Comparison of ENCODE assay signal across 19 cellular contexts in genomic region chr12:13130981-13131380, GRCh38. TPM values are rescaled to one million over a fixed set of nuclear protein-coding genes. Genes with fewer than 3 reads are reported as not detected.
DNase-seq lines count a peak whose midpoint lies in the region; ATAC-seq and TF ChIP-seq lines count a peak whose summit lies in the region.
"Had no signal": no experiment of that assay in that cellular context is flagged by ENCODE, and none has a peak within 500 bp of the region (broad histone marks: within the 10 kb centered on the region; RNA-seq: fewer than 3 reads in every experiment).

No MANE protein-coding gene starts in this region.

- H3K36me3 Mint-ChIP-seq in endothelial cell (ENCODE audit: low read depth, unreplicated experiment), result no peaks in the 10 kb centered on the region
- no peaks in the 10 kb centered on the region for H3K36me3 Mint-ChIP-seq in stimulated activated memory B cell treated with anti-CD40 and anti-IgM and Interleukin-4, amounts not matched to agents 10 μg/mL and 1 μg/mL and 100 μg/mL, for 72 hours

- CTCF ChIA-PET in mammary epithelial cell (lab: Charles Lee; ENCODE audit: low non-redundant PET), result no interaction called here

- H3K9me3 ChIP-seq in mammary epithelial cell (replicated peaks; ENCODE audit: insufficient read depth, low read length) (no peaks in the 10 kb centered on the region), breast epithelium (no peaks in the 10 kb centered on the region), osteoblast (ENCODE audit: low read depth, low read length) (no peaks in the 10 kb centered on the region)

- H2AFZ ChIP-seq in mammary epithelial cell (ENCODE audit: low read depth, low read length), result peak overlapping the region; percentile 62
- no peak overlapping the region for H2AFZ ChIP-seq in osteoblast (ENCODE audit: low read length)
- H2AFZ ChIP-seq: GM23338 had no signal

- ATAC-seq in GM21723 (IDR thresholded peaks at IDR 0.05; ENCODE audit: unreplicated experiment), result no peak
- ATAC-seq in stimulated activated memory B cell treated with anti-CD40 and anti-IgM and Interleukin-4, amounts not matched to agents 10 μg/mL and 1 μg/mL and 100 μg/mL, for 72 hours, result no peak
- ATAC-seq: GM23338, K562 had no signal

- H4K20me1 ChIP-seq in mammary epithelial cell (ENCODE audit: insufficient read depth, low read length) (no peaks in the 10 kb centered on the region), osteoblast (ENCODE audit: insufficient read depth, low read length) (no peaks in the 10 kb centered on the region)

- H3K4me1 Mint-ChIP-seq in endothelial cell (ENCODE audit: unreplicated experiment), result peaks cover 11% of the 10 kb centered on the region
- H3K4me1 Mint-ChIP-seq in stimulated activated memory B cell treated with anti-CD40 and anti-IgM and Interleukin-4, amounts not matched to agents 10 μg/mL and 1 μg/mL and 100 μg/mL, for 72 hours, result no peaks in the 10 kb centered on the region

- DNase-seq in mammary epithelial cell (no peak), breast epithelium (ENCODE audit: low spot score in 2 of 2) (no peak), endothelial cell (ENCODE audit: low spot score) (no peak), osteoblast (ENCODE audit: insufficient read length, low spot score, missing footprints) (no peak), GM19240 (ENCODE audit: insufficient read length, low spot score) (no peak), NCI-H2196 (lab: John Stamatoyannopoulos, UW; ENCODE audit: unreplicated experiment) (no peak)
- DNase-seq: DMS153, NCI-H1092 treated with DMSO at 0.1 percent for 48 hours, NCI-H1694, NCI-H446, NCI-H748 treated with DMSO at 0.1 percent for 48 hours had no signal

- WGBS in mammary epithelial cell (ENCODE audit: low coverage, missing lambda C conversion rate), result 23% methylated on average over 3 of the region's 3 CpGs

- H3K36me3 ChIP-seq in mammary epithelial cell (ENCODE audit: insufficient read depth, low read length), result no peaks in the 10 kb centered on the region
- H3K36me3 ChIP-seq in breast epithelium, result no peaks in the 10 kb centered on the region
- H3K36me3 ChIP-seq in osteoblast (ENCODE audit: insufficient read depth, low read length), result no peaks in the 10 kb centered on the region

- H3K4me1 ChIP-seq in mammary epithelial cell (ENCODE audit: insufficient read depth, low read length), result peaks cover 38% of the 10 kb centered on the region
- peaks cover 0 to 2% of the 10 kb centered on the region in 2 donors for H3K4me1 ChIP-seq in breast epithelium
- H3K4me1 ChIP-seq in osteoblast (ENCODE audit: insufficient read depth, low read length), result peaks cover 12% of the 10 kb centered on the region

- no peak overlapping the region for H3K9ac ChIP-seq in mammary epithelial cell (ENCODE audit: insufficient read depth, low read length)

- no peaks in the 10 kb centered on the region for H3K27me3 ChIP-seq in mammary epithelial cell (ENCODE audit: insufficient read depth, low read length)
- H3K27me3 ChIP-seq in breast epithelium, result no peaks in the 10 kb centered on the region
- no peaks in the 10 kb centered on the region for H3K27me3 ChIP-seq in osteoblast (ENCODE audit: insufficient read depth, low read length)

- dilution Hi-C loops in mammary epithelial cell (cut with HindIII; ENCODE audit: low sequenced_read_pairs), result no loop called here

- intact Hi-C loops in mammary epithelial cell (cut with micrococcal nuclease) (no loop called here), breast epithelium (cut with DNase I; ENCODE audit: low total_unique reads) (no loop called here)

- no peaks in the 10 kb centered on the region for H3K9me3 Mint-ChIP-seq in endothelial cell (ENCODE audit: unreplicated experiment)
- H3K9me3 Mint-ChIP-seq in stimulated activated memory B cell treated with anti-CD40 and anti-IgM and Interleukin-4, amounts not matched to agents 10 μg/mL and 1 μg/mL and 100 μg/mL, for 72 hours, result no peaks in the 10 kb centered on the region
- H3K9me3 Mint-ChIP-seq: GM23338 had no signal

- H3K4me2 ChIP-seq in mammary epithelial cell (ENCODE audit: insufficient read depth, low read depth, low read length) (peak overlapping the region; percentile 49), osteoblast (ENCODE audit: insufficient read depth, low read length) (peak overlapping the region; percentile 42)
- H3K4me2 ChIP-seq: GM23338 had no signal

- H3K27me3 Mint-ChIP-seq in endothelial cell (ENCODE audit: unreplicated experiment), result no peaks in the 10 kb centered on the region
- H3K27me3 Mint-ChIP-seq in stimulated activated memory B cell treated with anti-CD40 and anti-IgM and Interleukin-4, amounts not matched to agents 10 μg/mL and 1 μg/mL and 100 μg/mL, for 72 hours, result peaks cover 16% of the 10 kb centered on the region

- TF ChIP-seq CTCF in mammary epithelial cell (conservative IDR thresholded peaks at IDR 0.05 in 1 of 2, IDR thresholded peaks at IDR 0.05 in 1 of 2; ENCODE audit: extremely low read depth in 1 of 2, insufficient read depth in 1 of 2, low read depth in 1 of 2, low read length in 2 of 2) (no peak), breast epithelium (IDR thresholded peaks at IDR 0.05) (no peak), endothelial cell (IDR thresholded peaks at IDR 0.05; ENCODE audit: unreplicated experiment) (no peak), osteoblast (IDR thresholded peaks at IDR 0.05; ENCODE audit: extremely low read depth, low read depth, low read length) (no peak)

- no peak overlapping the region for H3K4me3 Mint-ChIP-seq in endothelial cell (ENCODE audit: unreplicated experiment)
- no peak overlapping the region for H3K4me3 Mint-ChIP-seq in stimulated activated memory B cell treated with anti-CD40 and anti-IgM and Interleukin-4, amounts not matched to agents 10 μg/mL and 1 μg/mL and 100 μg/mL, for 72 hours
- H3K4me3 Mint-ChIP-seq: GM23338 had no signal

- H3K79me2 ChIP-seq in mammary epithelial cell (ENCODE audit: insufficient read depth, low read length), result no peaks in the 10 kb centered on the region
- no peaks in the 10 kb centered on the region for H3K79me2 ChIP-seq in osteoblast (ENCODE audit: insufficient read depth, low read length)

- H3K4me3 ChIP-seq in mammary epithelial cell (replicated peaks in 1 of 3; ENCODE audit: insufficient read depth in 1 of 3, low read depth in 2 of 3, low read length in 3 of 3) (no peak overlapping the region), breast epithelium (no peak overlapping the region), osteoblast (ENCODE audit: insufficient read depth, low read length) (no peak overlapping the region)
- H3K4me3 ChIP-seq: GM23338, K562 had no signal

- H3K27ac ChIP-seq in mammary epithelial cell (ENCODE audit: insufficient read depth, low read depth, low read length), result no peak overlapping the region
- H3K27ac ChIP-seq in breast epithelium, result no peak overlapping the region
- no peak overlapping the region for H3K27ac ChIP-seq in osteoblast (ENCODE audit: low read depth, low read length)
- H3K27ac ChIP-seq: 22Rv1, C4-2B, HL-60 had no signal

- H3K27ac Mint-ChIP-seq in endothelial cell (ENCODE audit: unreplicated experiment), result peak overlapping the region; percentile 7
- H3K27ac Mint-ChIP-seq in stimulated activated memory B cell treated with anti-CD40 and anti-IgM and Interleukin-4, amounts not matched to agents 10 μg/mL and 1 μg/mL and 100 μg/mL, for 72 hours, result no peak overlapping the region
- H3K27ac Mint-ChIP-seq: GM23338 had no signal

- TF ChIP-seq POLR2A in breast epithelium (IDR thresholded peaks at IDR 0.05), result no peak

- in situ Hi-C loops in mammary epithelial cell (cut with MboI; ENCODE audit: low sequenced_read_pairs in 2 of 2), result no loop called here

- no TSS peak for BruUV-seq in mammary epithelial cell (replicated peaks; lab: Mats Ljungman, UMichigan)

RNA-seq across cellular contexts. Expression of gene GSG1, which starts 27.5 kb away (rescaled TPM):
- total RNA-seq in mammary epithelial cell, result not detected
- 0.06 TPM for polyA plus RNA-seq in mammary epithelial cell
- polyA minus RNA-seq in mammary epithelial cell, result not detected
- total RNA-seq in breast epithelium, result not detected
- 0.46 TPM for total RNA-seq in endothelial cell (ENCODE audit: unreplicated experiment)
- total RNA-seq in osteoblast, result 0.29 and 0.36 TPM in 2 replicates
- total RNA-seq: K562, M059J had no signal
- polyA plus RNA-seq: K562 had no signal
